ENCODE assay signal across 4 cellular contexts in genomic region chr14:71096947-71097346, GRCh38.
TF ChIP-seq lines count a peak whose summit lies in the region.

No MANE protein-coding gene starts in this region.

TF ChIP-seq in HepG2, 621 proteins besides CTCF, POLR2A, EP300 and RAD21 (continues in another document):
- no peak for TF ChIP-seq MIER3 (CRISPR knock-in tag; IDR thresholded peaks at IDR 0.05; ENCODE audit: borderline replicate concordance)
- no peak for TF ChIP-seq TCF7L2 (IDR thresholded peaks at IDR 0.05; ENCODE audit: low read depth, low read length)
- TF ChIP-seq NFKBIZ (CRISPR knock-in tag; IDR thresholded peaks at IDR 0.05), result no peak
- TF ChIP-seq ZBTB49 (CRISPR knock-in tag; IDR thresholded peaks at IDR 0.05; ENCODE audit: borderline replicate concordance), result no peak
- TF ChIP-seq IKZF1 (IDR thresholded peaks at IDR 0.05), result no peak
- no peak for TF ChIP-seq ZUFSP (CRISPR knock-in tag; IDR thresholded peaks at IDR 0.05; ENCODE audit: borderline replicate concordance)
- no peak for TF ChIP-seq ZNF501 (CRISPR knock-in tag; IDR thresholded peaks at IDR 0.05)
- no peak for TF ChIP-seq HOXA9 (CRISPR knock-in tag; IDR thresholded peaks at IDR 0.05; ENCODE audit: borderline replicate concordance)
- no peak for TF ChIP-seq KDM3A (CRISPR knock-in tag; IDR thresholded peaks at IDR 0.05; ENCODE audit: low read depth)
- TF ChIP-seq GPN1 (CRISPR knock-in tag; IDR thresholded peaks at IDR 0.05; ENCODE audit: borderline replicate concordance), result no peak
- no peak for TF ChIP-seq SRSF9 (IDR thresholded peaks at IDR 0.05; ENCODE audit: borderline replicate concordance, insufficient read depth, low read depth, low read length, poor library complexity, severe bottlenecking)
- TF ChIP-seq POGZ (CRISPR knock-in tag; IDR thresholded peaks at IDR 0.05), result no peak
- no peak for TF ChIP-seq ZNF607 (CRISPR knock-in tag; IDR thresholded peaks at IDR 0.05; ENCODE audit: borderline replicate concordance)

TF ChIP-seq in HEK293, 187 proteins besides CTCF, POLR2A, EP300 and RAD21:
- TF ChIP-seq ZNF449 (tag by site-specific recombination; IDR thresholded peaks at IDR 0.05) (no peak), ZFP37 (tag by site-specific recombination; IDR thresholded peaks at IDR 0.05) (no peak), ZBTB8A (tag by site-specific recombination; IDR thresholded peaks at IDR 0.05) (no peak), ZBTB44 (tag by site-specific recombination; IDR thresholded peaks at IDR 0.05) (no peak), ZNF645 (tag by site-specific recombination; IDR thresholded peaks at IDR 0.05) (no peak), ZNF146 (tag by site-specific recombination; IDR thresholded peaks at IDR 0.05) (peak; percentile 75), HOXD13 (CRISPR knock-in tag; IDR thresholded peaks at IDR 0.05; ENCODE audit: borderline replicate concordance) (no peak)

TF ChIP-seq in K562, 482 proteins besides CTCF, POLR2A, EP300 and RAD21:
- no peak for TF ChIP-seq TCF15 (CRISPR knock-in tag; IDR thresholded peaks at IDR 0.05)
- TF ChIP-seq ZNF146 (CRISPR knock-in tag; IDR thresholded peaks at IDR 0.05; ENCODE audit: unreplicated experiment), result peak; percentile 70
TF ChIP-seq in K562: peak in this region for 1.

TF ChIP-seq in H1, 55 proteins besides CTCF, POLR2A, EP300 and RAD21:
- TF ChIP-seq KDM1A (IDR thresholded peaks at IDR 0.05; ENCODE audit: borderline replicate concordance, low read length) (peak; percentile 72; the same call in 1 of the 2 replicates), BCL11A (IDR thresholded peaks at IDR 0.05; ENCODE audit: low read depth in 2 of 2, low read length in 2 of 2) (no peak)
